ENCODE assay signal across 8 cellular contexts in the genomic region with DNA sequence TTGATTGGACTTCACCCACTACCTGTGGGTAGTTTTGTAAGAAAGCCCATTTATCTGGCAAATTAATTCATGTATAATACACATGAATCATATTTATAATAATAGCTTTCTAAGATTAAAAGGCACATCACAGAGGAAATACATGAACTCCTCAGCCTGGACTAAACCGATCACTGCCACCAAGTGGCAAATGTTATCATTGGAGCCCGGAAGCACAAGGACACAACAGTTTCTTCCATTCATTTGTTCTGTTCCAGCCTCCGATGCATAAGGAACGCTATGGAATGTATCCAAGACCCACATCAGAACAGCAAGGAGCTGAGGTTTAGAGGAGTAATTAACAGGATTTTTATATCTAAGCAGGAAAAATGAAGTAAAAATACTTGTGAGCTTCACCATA. TPM values are rescaled to one million over a fixed set of nuclear protein-coding genes. Genes with fewer than 3 reads are reported as not detected.
DNase-seq lines count a peak whose midpoint lies in the region; ATAC-seq, FAIRE-seq and TF ChIP-seq lines count a peak whose summit lies in the region.

No MANE protein-coding gene starts in this region.

- no peak overlapping the region for H3K27ac Mint-ChIP-seq in HFFc6

- no peak for TF ChIP-seq EP300 in ovary (IDR thresholded peaks at IDR 0.05)

- no peaks in the 10 kb centered on the region for H4K20me1 ChIP-seq in endothelial cell of umbilical vein (replicated peaks; ENCODE audit: control insufficient read depth, extremely low read depth, insufficient read depth, low read length)
- H4K20me1 ChIP-seq in osteoblast (ENCODE audit: insufficient read depth, low read length), result no peaks in the 10 kb centered on the region

- H3K9me3 ChIP-seq in endothelial cell of umbilical vein (replicated peaks; ENCODE audit: control insufficient read depth, insufficient read depth, low read length) (no peaks in the 10 kb centered on the region), osteoblast (ENCODE audit: low read depth, low read length) (peaks cover 3% of the 10 kb centered on the region), ovary (no peaks in the 10 kb centered on the region)

- no peak overlapping the region for H3K4me3 Mint-ChIP-seq in HFFc6

- no peaks in the 10 kb centered on the region for H3K9me3 Mint-ChIP-seq in HFFc6

- CTCF ChIA-PET in endothelial cell of umbilical vein (lab: Charles Lee), result interaction anchor here (0.7 to 3.1 kb wide), 14 partner anchors 11 to 305 kb away, joined by 3 to 28 read pairs (median 4); no protein-coding TSS in a partner anchor

- intact Hi-C loops in endothelial cell of umbilical vein (cut with micrococcal nuclease) (loop anchor here (1.0 to 5.0 kb wide), 2 partner anchors 93 to 216 kb away; no protein-coding TSS in a partner anchor), ovary (cut with DNase I) (no loop called here)

- POLR2A ChIA-PET in endothelial cell of umbilical vein (lab: Charles Lee), result no interaction called here

- no peak for ATAC-seq in omental fat pad (ENCODE audit: low FRiP score)

- TF ChIP-seq CTCF in HFFc6 (IDR thresholded peaks at IDR 0.05) (peak; percentile 78), endothelial cell of umbilical vein (IDR thresholded peaks at IDR 0.05; ENCODE audit: extremely low read depth in 1 of 2, insufficient read depth in 1 of 2, low read depth in 1 of 2, low read length in 2 of 2) (peak; percentile 8 to 36), osteoblast (IDR thresholded peaks at IDR 0.05; ENCODE audit: extremely low read depth, low read depth, low read length) (peak; percentile 51), ovary (IDR thresholded peaks at IDR 0.05) (peak in 1 of 3 donors; percentile 7), omental fat pad (IDR thresholded peaks at IDR 0.05) (no peak)

- H3K36me3 Mint-ChIP-seq in HFFc6 (ENCODE audit: low read depth), result no peaks in the 10 kb centered on the region

- no peaks in the 10 kb centered on the region for H3K27me3 ChIP-seq in endothelial cell of umbilical vein (ENCODE audit: control insufficient read depth in 2 of 2, insufficient read depth in 2 of 2, low read length in 2 of 2)
- no peaks in the 10 kb centered on the region for H3K27me3 ChIP-seq in osteoblast (ENCODE audit: insufficient read depth, low read length)
- H3K27me3 ChIP-seq in ovary, result no peaks in the 10 kb centered on the region

- H3K4me3 ChIP-seq in endothelial cell of umbilical vein (replicated peaks in 1 of 3; ENCODE audit: insufficient read depth in 1 of 3, low read depth in 1 of 3, low read length in 3 of 3), result no peak overlapping the region
- H3K4me3 ChIP-seq in osteoblast (ENCODE audit: insufficient read depth, low read length), result peak overlapping the region; percentile 25
- H3K4me3 ChIP-seq in ovary, result no peak overlapping the region

- no TSS peak for BruUV-seq in endothelial cell of umbilical vein (replicated peaks; lab: Mats Ljungman, UMichigan)

- H3K4me1 ChIP-seq in endothelial cell of umbilical vein (ENCODE audit: control insufficient read depth, extremely low read depth, insufficient read depth, low read length) (peaks cover 9% of the 10 kb centered on the region), osteoblast (ENCODE audit: insufficient read depth, low read length) (no peaks in the 10 kb centered on the region), ovary (ENCODE audit: insufficient read depth) (no peaks in the 10 kb centered on the region)

- no peak overlapping the region for H3K4me2 ChIP-seq in endothelial cell of umbilical vein (ENCODE audit: insufficient read depth, low read length)
- H3K4me2 ChIP-seq in osteoblast (ENCODE audit: insufficient read depth, low read length), result peak overlapping the region; percentile 64

- H3K9ac ChIP-seq in endothelial cell of umbilical vein (replicated peaks; ENCODE audit: extremely low read depth, insufficient read depth, low read length), result no peak overlapping the region

- TF ChIP-seq POLR2A in endothelial cell of umbilical vein (IDR thresholded peaks at IDR 0.05; ENCODE audit: low read depth, low read length), result no peak
- TF ChIP-seq POLR2A in ovary (IDR thresholded peaks at IDR 0.05), result no peak

- peaks cover 6% of the 10 kb centered on the region; the same call in 1 of the 2 replicates for H3K4me1 Mint-ChIP-seq in HFFc6 (ENCODE audit: low read depth)

- H3K9me1 ChIP-seq in endothelial cell of umbilical vein (replicated peaks; ENCODE audit: control insufficient read depth, extremely low read depth, insufficient read depth, low read length), result no peaks in the 10 kb centered on the region

- FAIRE-seq in endothelial cell of umbilical vein (lab: Jason Lieb, UNC), result peak; percentile 57

- H2AFZ ChIP-seq in endothelial cell of umbilical vein (ENCODE audit: low read depth, low read length) (peak overlapping the region; percentile 58), osteoblast (ENCODE audit: low read length) (peak overlapping the region; percentile 78)

- H3K79me2 ChIP-seq in endothelial cell of umbilical vein (ENCODE audit: control insufficient read depth, insufficient read depth, low read length) (no peaks in the 10 kb centered on the region), osteoblast (ENCODE audit: insufficient read depth, low read length) (no peaks in the 10 kb centered on the region)

- WGBS in ovary, 3 donors, result 4 to 8% (median 7%) methylated on average over 4 of the region's 4 CpGs

- dilution Hi-C loops in endothelial cell of umbilical vein (cut with MboI; ENCODE audit: extremely low pct_ligation_motif_present, low sequenced_read_pairs), result no loop called here

- H3K27ac ChIP-seq in endothelial cell of umbilical vein (ENCODE audit: insufficient read depth, low read depth, low read length), result no peak overlapping the region
- no peak overlapping the region for H3K27ac ChIP-seq in osteoblast (ENCODE audit: low read depth, low read length)
- no peak overlapping the region for H3K27ac ChIP-seq in ovary

- H3K36me3 ChIP-seq in endothelial cell of umbilical vein (ENCODE audit: control insufficient read depth in 2 of 2, extremely low read depth in 1 of 2, insufficient read depth in 2 of 2, low read length in 2 of 2) (no peaks in the 10 kb centered on the region), osteoblast (ENCODE audit: insufficient read depth, low read length) (no peaks in the 10 kb centered on the region), ovary (no peaks in the 10 kb centered on the region)

- H3K27me3 Mint-ChIP-seq in HFFc6 (ENCODE audit: insufficient read depth), result peaks cover 2% of the 10 kb centered on the region; the same call in 1 of the 2 replicates

- DNase-seq in stimulated activated CD4-positive, alpha-beta T cell treated with anti-CD3 and anti-CD28 coated beads, Interleukin-2, amount 100 ng/mL, for 24 hours, result peak; percentile 14 to 29
- DNase-seq in stimulated activated CD4-positive, alpha-beta T cell treated with anti-CD3 and anti-CD28 coated beads, Interleukin-2, amount 100 ng/mL, for 48 hours, result no peak
- peak; percentile 47 for DNase-seq in HFFc6
- peak; percentile 27 to 49 for DNase-seq in NOMO-1 (lab: John Stamatoyannopoulos, UW; ENCODE audit: unreplicated experiment in 2 of 2)
- DNase-seq in endothelial cell of umbilical vein (ENCODE audit: low read depth, low spot score), result peak; percentile 59
- no peak for DNase-seq in osteoblast (ENCODE audit: insufficient read length, low spot score, missing footprints)
- no peak for DNase-seq in ovary
- no peak for DNase-seq in omental fat pad (ENCODE audit: low spot score)

TF ChIP-seq in endothelial cell of umbilical vein, 7 proteins besides CTCF, POLR2A, EP300 and RAD21:
- no peak for TF ChIP-seq MYC (IDR thresholded peaks at IDR 0.05; ENCODE audit: low read depth, low read length)
- TF ChIP-seq EZH2 (IDR thresholded peaks at IDR 0.05; ENCODE audit: borderline replicate concordance, low read depth, low read length, severe bottlenecking), result no peak
- TF ChIP-seq POLR2AphosphoS5 (IDR thresholded peaks at IDR 0.05; ENCODE audit: insufficient read depth, low read depth, low read length), result no peak
- no peak for TF ChIP-seq FOS (IDR thresholded peaks at IDR 0.05; ENCODE audit: borderline replicate concordance, insufficient read depth, low read length)
- TF ChIP-seq GATA2 (IDR thresholded peaks at IDR 0.05; ENCODE audit: insufficient read depth, insufficient read length, low read depth, low read length), result no peak
- TF ChIP-seq JUN (IDR thresholded peaks at IDR 0.05; ENCODE audit: borderline replicate concordance, insufficient read depth, insufficient read length, low read depth), result no peak
- TF ChIP-seq, protein P1, sequence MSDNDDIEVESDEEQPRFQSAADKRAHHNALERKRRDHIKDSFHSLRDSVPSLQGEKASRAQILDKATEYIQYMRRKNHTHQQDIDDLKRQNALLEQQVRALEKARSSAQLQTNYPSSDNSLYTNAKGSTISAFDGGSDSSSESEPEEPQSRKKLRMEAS (IDR thresholded peaks at IDR 0.05; ENCODE audit: insufficient read depth, insufficient read length), result no peak

RNA-seq across cellular contexts. Expression of a gene that starts 13.9 kb away (rescaled TPM):
- under 1 TPM in 1 of 6 experiments, not detected in 5; 0.31 TPM for total RNA-seq in HFFc6 (2021; fragmentation: NEBNext Ultra II Directional; extraction: Animal tissue kit (Norgen Biotek cat#: 25700))
- 0.51 and 0.99 TPM in 2 replicates for total RNA-seq in endothelial cell of umbilical vein
- polyA plus RNA-seq in endothelial cell of umbilical vein, result 0.01 TPM in 1 of 2 replicates, not detected in the other
- 0.01 and 0.06 TPM in 2 replicates for polyA plus RNA-seq in endothelial cell of umbilical vein (2011; cell fraction: cytosol; rRNA removed)
- polyA plus RNA-seq in endothelial cell of umbilical vein (2011; cell fraction: nucleus; rRNA removed), result 0.05 and 0.06 TPM in 2 replicates
- polyA plus RNA-seq in endothelial cell of umbilical vein (2012), result not detected in 2 replicates
- 0.34 TPM in 1 of 2 replicates, not detected in the other for polyA minus RNA-seq in endothelial cell of umbilical vein
- polyA minus RNA-seq in endothelial cell of umbilical vein (2011; cell fraction: cytosol; rRNA and poly(A)+ RNA removed), result not detected
- polyA minus RNA-seq in endothelial cell of umbilical vein (2011; cell fraction: nucleus; rRNA and poly(A)+ RNA removed), result not detected in 2 replicates
- total RNA-seq in osteoblast, result 0.36 and 0.88 TPM in 2 replicates
- 1 to 10 TPM; 1.3 to 3.4 (median 2.1) TPM for total RNA-seq in ovary
- 1 to 10 TPM; 1.3 to 1.8 TPM for polyA plus RNA-seq in ovary
- 1 to 10 TPM in 3 of 4 donors, under 1 TPM in 1; 0.84 to 9.2 (median 2.7) TPM for total RNA-seq in omental fat pad

Comparison
In these comparisons a context has a peak if more than half of its experiments do, and no peak if none do; other contexts are left out.
1. DNase-seq: peak in stimulated activated CD4-positive, alpha-beta T cell treated with anti-CD3 and anti-CD28 coated beads, Interleukin-2, amount 100 ng/mL, for 24 hours (2 of 2), HFFc6 (single experiment), NOMO-1 (2 of 2) and endothelial cell of umbilical vein (single experiment); none in stimulated activated CD4-positive, alpha-beta T cell treated with anti-CD3 and anti-CD28 coated beads, Interleukin-2, amount 100 ng/mL, for 48 hours (0 of 2), osteoblast (single experiment), ovary (0 of 5) and omental fat pad (single experiment).
2. CTCF ChIP-seq: peak in HFFc6 (single experiment), endothelial cell of umbilical vein (2 of 2) and osteoblast (single experiment); none in omental fat pad (0 of 3).